ENCODE assay signal across 14 cellular contexts in genomic region chrX:77628294-77629025, GRCh38.
DNase-seq lines count a peak whose midpoint lies in the region; FAIRE-seq and TF ChIP-seq lines count a peak whose summit lies in the region.
"Had no signal": no experiment of that assay in that cellular context is flagged by ENCODE, and none has a peak within 500 bp of the region (broad histone marks: within the 10 kb centered on the region; RNA-seq: fewer than 3 reads in every experiment).

No MANE protein-coding gene starts in this region.

- no peaks in the 10 kb centered on the region for H3K4me1 ChIP-seq in osteoblast (ENCODE audit: insufficient read depth, low read length)
- H3K4me1 ChIP-seq: HAP-1, Peyer's patch had no signal

- no peak overlapping the region for H2AFZ ChIP-seq in osteoblast (ENCODE audit: low read length)

- peaks cover under 1% of the 10 kb centered on the region for H3K79me2 ChIP-seq in osteoblast (ENCODE audit: insufficient read depth, low read length)

- FAIRE-seq in GM12892 (lab: Jason Lieb, UNC) = peak; percentile 44

- H3K4me3 ChIP-seq in cardiac fibroblast (replicated peaks in 1 of 2; ENCODE audit: low read depth in 2 of 2, low read length in 2 of 2) (no peak overlapping the region), osteoblast (ENCODE audit: insufficient read depth, low read length) (no peak overlapping the region), coronary artery (no peak overlapping the region)
- H3K4me3 ChIP-seq: HAP-1, Peyer's patch had no signal

- H3K27me3 ChIP-seq in osteoblast (ENCODE audit: insufficient read depth, low read length) = no peaks in the 10 kb centered on the region
- H3K27me3 ChIP-seq: Peyer's patch had no signal

- no peak for TF ChIP-seq POLR2A in GM12892 (IDR thresholded peaks at IDR 0.05; ENCODE audit: low read depth, low read length)

- no peak overlapping the region for H3K27ac ChIP-seq in osteoblast (ENCODE audit: low read depth, low read length)
- no peak overlapping the region for H3K27ac ChIP-seq in coronary artery
- H3K27ac ChIP-seq: Peyer's patch had no signal

- no peak for DNase-seq in GM12892 (ENCODE audit: insufficient read length)
- peak; percentile 19 for DNase-seq in NAMALWA (ENCODE audit: low spot score)
- peak; percentile 5 to 7 for DNase-seq in cardiac fibroblast (ENCODE audit: low read depth in 2 of 2)
- no peak for DNase-seq in osteoblast (ENCODE audit: insufficient read length, low spot score, missing footprints)
- DNase-seq in coronary artery (ENCODE audit: low spot score) = no peak
- DNase-seq in hippocampal formation (lab: John Stamatoyannopoulos, UW) = no peak
- DNase-seq in NCI-H2171 (lab: John Stamatoyannopoulos, UW) = no peak
- DNase-seq: activated CD4-positive, alpha-beta T cell treated with anti-CD3 and anti-CD28 coated beads for 36 hours; activated T-cell treated with anti-CD3 and anti-CD28 coated beads, Interleukin-2, amount 50 U/mL, for 24 hours; amygdala; mesendoderm; nucleus accumbens; Peyer's patch had no signal

- TF ChIP-seq CTCF in cardiac fibroblast (IDR thresholded peaks at IDR 0.05; ENCODE audit: low read depth, low read length) (no peak), osteoblast (IDR thresholded peaks at IDR 0.05; ENCODE audit: extremely low read depth, low read depth, low read length) (peak; percentile 22), coronary artery (IDR thresholded peaks at IDR 0.05) (no peak)

- no peaks in the 10 kb centered on the region for H4K20me1 ChIP-seq in osteoblast (ENCODE audit: insufficient read depth, low read length)

- no peak overlapping the region for H3K4me2 ChIP-seq in osteoblast (ENCODE audit: insufficient read depth, low read length)

- H3K9me3 ChIP-seq in osteoblast (ENCODE audit: low read depth, low read length) = no peaks in the 10 kb centered on the region
- H3K9me3 ChIP-seq: HAP-1, Peyer's patch had no signal

- H3K36me3 ChIP-seq in osteoblast (ENCODE audit: insufficient read depth, low read length) = peaks cover 2% of the 10 kb centered on the region
- H3K36me3 ChIP-seq: Peyer's patch had no signal

Comparison
In these comparisons a context has a peak if more than half of its experiments do, and no peak if none do; other contexts are left out.
1. DNase-seq: peak in NAMALWA (single experiment) and cardiac fibroblast (2 of 2); none in GM12892 (single experiment), osteoblast (single experiment), coronary artery (single experiment), hippocampal formation (0 of 2) and NCI-H2171 (single experiment).